In the genomic region with DNA sequence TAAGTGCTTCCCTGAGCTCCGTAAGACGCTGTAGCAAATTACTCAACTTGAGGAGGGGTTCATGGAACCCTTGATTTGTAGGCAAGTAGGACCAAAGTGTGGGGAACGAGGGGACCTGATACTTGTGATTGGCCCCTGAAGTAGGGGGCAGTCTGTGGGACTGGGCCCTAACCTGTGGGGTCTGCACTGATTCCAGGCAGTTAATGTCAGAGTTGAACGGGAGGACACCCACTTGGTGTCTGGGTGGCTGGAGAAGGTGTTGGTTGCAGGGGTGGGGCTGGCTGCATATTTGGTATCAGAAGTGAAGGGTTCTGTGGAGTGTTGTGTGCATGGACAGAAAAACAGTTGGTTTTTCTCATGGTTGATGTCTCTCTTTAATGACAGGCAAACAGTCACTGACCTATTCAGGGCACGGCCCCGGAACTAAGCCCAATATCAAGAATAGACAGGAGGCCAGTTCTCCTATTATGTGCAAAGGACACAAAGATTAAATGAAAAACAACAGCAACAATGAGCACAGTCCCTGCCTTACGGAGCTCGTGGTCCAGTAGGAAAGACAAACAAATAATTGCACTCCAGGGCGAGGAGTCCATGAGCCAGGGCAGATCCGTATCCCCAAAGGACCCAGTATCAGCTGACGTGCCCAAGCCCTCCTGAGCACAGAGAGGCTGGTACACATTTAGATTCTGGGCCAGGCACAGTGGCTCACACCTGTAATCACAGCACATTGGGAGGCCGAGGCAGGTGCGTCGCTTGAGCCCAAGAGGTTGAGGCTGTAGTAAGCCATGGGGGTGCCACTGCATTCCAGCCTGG, we compare ENCODE assay signal across 28 cellular contexts. TPM values are rescaled to one million over a fixed set of nuclear protein-coding genes. Genes with fewer than 3 reads are reported as not detected.
DNase-seq lines count a peak whose midpoint lies in the region; TF ChIP-seq lines count a peak whose summit lies in the region.
"Had no signal": no experiment of that assay in that cellular context is flagged by ENCODE, and none has a peak within 500 bp of the region (broad histone marks: within the 10 kb centered on the region; RNA-seq: fewer than 3 reads in every experiment).

No MANE protein-coding gene starts in this region.

- CTCF ChIA-PET in HEK293 (lab: Yijun Ruan, JAX) = interaction anchor here (0.6 to 14.2 kb wide), 6 partner anchors 10 to 267 kb away, joined by 4 to 175 read pairs (median 8); a partner anchor contains a TSS

- TF ChIP-seq CTCF in HEK293 (tag by site-specific recombination; IDR thresholded peaks at IDR 0.05) (no peak), ascending aorta (IDR thresholded peaks at IDR 0.05) (no peak), right atrium auricular region (IDR thresholded peaks at IDR 0.05) (no peak), sigmoid colon (IDR thresholded peaks at IDR 0.05) (no peak), HFFc6 (IDR thresholded peaks at IDR 0.05) (no peak)

- no peak for TF ChIP-seq POLR2A in sigmoid colon (IDR thresholded peaks at IDR 0.05)

- H3K27me3 Mint-ChIP-seq in HFFc6 (ENCODE audit: insufficient read depth) = no peaks in the 10 kb centered on the region; the same call in none of the 2 replicates
- H3K27me3 Mint-ChIP-seq: activated B cell treated with CpG ODN at 0.5 μM for 24 hours; activated T-helper 17 cell treated with anti-CD3 and anti-CD28 coated beads, Interleukin-2, amount 50 U/mL, for 72 hours; central memory CD8-positive, alpha-beta T cell; natural killer cell treated with Interleukin-12 subunit alpha and Interleukin-12 subunit beta and Interleukin-15 and Interleukin-18, amount 100 ng/mL, for 72 hours had no signal

- WGBS in sigmoid colon, 2 donors = 85 to 90% methylated on average over 14 of the region's 14 CpGs

- H3K36me3 ChIP-seq in HEK293 (ENCODE audit: control insufficient read depth in 2 of 2, insufficient read depth in 1 of 2, low read length in 2 of 2) = peaks cover 6 to 20% of the 10 kb centered on the region in 2 experiments; a peak in 2 of 3 replicates
- H3K36me3 ChIP-seq in ascending aorta = peaks cover 0 to 5% of the 10 kb centered on the region in 2 donors
- peaks cover 7% of the 10 kb centered on the region for H3K36me3 ChIP-seq in right atrium auricular region
- no peaks in the 10 kb centered on the region for H3K36me3 ChIP-seq in sigmoid colon
- H3K36me3 ChIP-seq in H7 (replicated peaks; ENCODE audit: control insufficient read depth, insufficient read depth, low read length) = no peaks in the 10 kb centered on the region
- H3K36me3 ChIP-seq: HAP-1 had no signal

- H3K27ac ChIP-seq in HEK293 (ENCODE audit: extremely low read depth, low read depth, low read length) (no peak overlapping the region), ascending aorta (peak overlapping the region; percentile 1 to 33), right atrium auricular region (peak overlapping the region; percentile 93 to 98), sigmoid colon (peak overlapping the region; percentile 48 to 98 (median 72))

- peaks cover 29% of the 10 kb centered on the region for H3K4me1 Mint-ChIP-seq in HFFc6 (ENCODE audit: low read depth)
- H3K4me1 Mint-ChIP-seq: activated naive CD4-positive, alpha-beta T cell treated with anti-CD3 and anti-CD28 coated beads, Interleukin-2, amount 50 U/mL, for 24 hours had no signal

- POLR2A ChIA-PET in HEK293 (lab: Yijun Ruan, JAX) = interaction anchor here (0.9 to 2.1 kb wide), 2 partner anchors 10 to 28 kb away, joined by 3 to 6 read pairs; no protein-coding TSS in a partner anchor

- H3K27ac Mint-ChIP-seq in HFFc6 = no peak overlapping the region
- H3K27ac Mint-ChIP-seq: activated B cell treated with CpG ODN at 0.5 μM for 24 hours; activated naive CD4-positive, alpha-beta T cell treated with anti-CD3 and anti-CD28 coated beads, Interleukin-2, amount 50 U/mL, for 24 hours; activated T-helper 17 cell treated with anti-CD3 and anti-CD28 coated beads, Interleukin-2, amount 50 U/mL, for 72 hours; mesothelial cell of epicardium; natural killer cell treated with Interleukin-12 subunit alpha and Interleukin-12 subunit beta and Interleukin-15 and Interleukin-18, amount 100 ng/mL, for 72 hours had no signal

- no peak overlapping the region for H3K4me3 Mint-ChIP-seq in HFFc6
- H3K4me3 Mint-ChIP-seq: activated B cell treated with CpG ODN at 0.5 μM for 24 hours; activated naive CD4-positive, alpha-beta T cell treated with anti-CD3 and anti-CD28 coated beads, Interleukin-2, amount 50 U/mL, for 24 hours; activated T-helper 17 cell treated with anti-CD3 and anti-CD28 coated beads, Interleukin-2, amount 50 U/mL, for 72 hours; central memory CD8-positive, alpha-beta T cell; mesothelial cell of epicardium; natural killer cell treated with Interleukin-12 subunit alpha and Interleukin-12 subunit beta and Interleukin-15 and Interleukin-18, amount 100 ng/mL, for 72 hours had no signal

- peaks cover 11% of the 10 kb centered on the region for H3K4me1 ChIP-seq in HEK293 (ENCODE audit: control insufficient read depth, insufficient read depth, low read length)
- H3K4me1 ChIP-seq in ascending aorta = peaks cover 14 to 67% of the 10 kb centered on the region in 2 donors
- H3K4me1 ChIP-seq in right atrium auricular region = peaks cover 0 to 100% of the 10 kb centered on the region in 2 donors
- H3K4me1 ChIP-seq in sigmoid colon = peaks cover 2 to 93% (median 81%) of the 10 kb centered on the region in 4 donors
- H3K4me1 ChIP-seq: HAP-1 had no signal

- no peaks in the 10 kb centered on the region for H3K9me3 ChIP-seq in HEK293 (ENCODE audit: control insufficient read depth, insufficient read depth, low read depth, low read length)
- no peaks in the 10 kb centered on the region for H3K9me3 ChIP-seq in ascending aorta
- no peaks in the 10 kb centered on the region for H3K9me3 ChIP-seq in right atrium auricular region
- H3K9me3 ChIP-seq in sigmoid colon = no peaks in the 10 kb centered on the region
- H3K9me3 ChIP-seq: HAP-1 had no signal

- H3K27me3 ChIP-seq in ascending aorta (no peaks in the 10 kb centered on the region), right atrium auricular region (no peaks in the 10 kb centered on the region), sigmoid colon (no peaks in the 10 kb centered on the region), H7 (ENCODE audit: control insufficient read depth, insufficient read depth, low read length) (no peaks in the 10 kb centered on the region)
- H3K27me3 ChIP-seq: dorsolateral prefrontal cortex had no signal

- DNase-seq in ascending aorta (ENCODE audit: low spot score in 2 of 2) (no peak), right atrium auricular region (ENCODE audit: low spot score) (no peak), sigmoid colon (no peak), H7 (no peak), HFFc6 (no peak), inferior parietal cortex (ENCODE audit: extremely low spot score) (no peak)
- DNase-seq: activated B cell treated with CpG ODN at 0.5 μM for 24 hours; activated CD4-positive, alpha-beta T cell treated with anti-CD3 and anti-CD28 coated beads, Interleukin-2, amount 50 U/mL, for 48 hours; activated CD8-positive, alpha-beta memory T cell treated with anti-CD3 and anti-CD28 coated beads, Interleukin-2, amount 50 U/mL, for 48 hours; Calu3; DND-41; dorsolateral prefrontal cortex; NCI-H1048; NCI-H2029; NCI-H226; PC-3; SHP77; SW 1271; T1000 had no signal

- TF ChIP-seq EP300 in sigmoid colon (IDR thresholded peaks at IDR 0.05) = no peak

- H3K4me3 ChIP-seq in HEK293 (ENCODE audit: low read depth, low read length) (no peak overlapping the region), ascending aorta (no peak overlapping the region), right atrium auricular region (no peak overlapping the region), sigmoid colon (no peak overlapping the region), H7 (ENCODE audit: insufficient read depth, low read depth, low read length) (no peak overlapping the region)
- H3K4me3 ChIP-seq: BLaER1 treated with 17β-estradiol and CSF1 and Interleukin-3, amounts not matched to agents 10 nM and 100 nM; dorsolateral prefrontal cortex; GM12878; HAP-1 had no signal

- peaks cover 10% of the 10 kb centered on the region for H3K36me3 Mint-ChIP-seq in HFFc6 (ENCODE audit: low read depth)
- H3K36me3 Mint-ChIP-seq: activated naive CD4-positive, alpha-beta T cell treated with anti-CD3 and anti-CD28 coated beads, Interleukin-2, amount 50 U/mL, for 24 hours; natural killer cell treated with Interleukin-12 subunit alpha and Interleukin-12 subunit beta and Interleukin-15 and Interleukin-18, amount 100 ng/mL, for 72 hours had no signal

- intact Hi-C loops in ascending aorta (cut with DNase I) = no loop called here
- intact Hi-C loops in sigmoid colon (cut with DNase I) = no loop called here

- no peaks in the 10 kb centered on the region for H3K9me3 Mint-ChIP-seq in HFFc6
- H3K9me3 Mint-ChIP-seq: activated B cell treated with CpG ODN at 0.5 μM for 24 hours; activated naive CD4-positive, alpha-beta T cell treated with anti-CD3 and anti-CD28 coated beads, Interleukin-2, amount 50 U/mL, for 24 hours; activated T-helper 17 cell treated with anti-CD3 and anti-CD28 coated beads, Interleukin-2, amount 50 U/mL, for 72 hours; central memory CD8-positive, alpha-beta T cell; mesothelial cell of epicardium; natural killer cell treated with Interleukin-12 subunit alpha and Interleukin-12 subunit beta and Interleukin-15 and Interleukin-18, amount 100 ng/mL, for 72 hours had no signal

RNA-seq across cellular contexts. Expression of a gene that starts 19.2 kb away (rescaled TPM):
- 122 TPM for total RNA-seq in ascending aorta
- 100 to 1,000 TPM; 440 to 644 TPM for total RNA-seq in right atrium auricular region
- 100 to 1,000 TPM; 327 to 428 (median 348) TPM for total RNA-seq in sigmoid colon
- 100 to 1,000 TPM in 1 of 3 donors, 10 to 100 TPM in 1, 1 to 10 TPM in 1; 8.3 to 109 (median 35.3) TPM for polyA plus RNA-seq in sigmoid colon
- total RNA-seq in H7 (2014; rRNA removed; shearing (Covaris generic)) = 38.2 and 59.3 TPM in 2 replicates
- 100 to 1,000 TPM; 180 to 259 (median 192) TPM for total RNA-seq in HFFc6 (2021; fragmentation: NEBNext Ultra II Directional; extraction: Animal tissue kit (Norgen Biotek cat#: 25700))

RNA-seq across cellular contexts. Expression of a gene that starts 34.8 kb away (rescaled TPM):
- 29.4 TPM for total RNA-seq in ascending aorta
- total RNA-seq in right atrium auricular region = 10 to 100 TPM; 35.0 to 37.4 TPM
- 10 to 100 TPM; 21.3 to 37.3 (median 28.9) TPM for total RNA-seq in sigmoid colon
- 10 to 100 TPM; 24.0 to 28.9 (median 24.8) TPM for polyA plus RNA-seq in sigmoid colon
- total RNA-seq in H7 (2014; rRNA removed; shearing (Covaris generic)) = 16.5 and 16.8 TPM in 2 replicates
- total RNA-seq in HFFc6 (2021; fragmentation: NEBNext Ultra II Directional; extraction: Animal tissue kit (Norgen Biotek cat#: 25700)) = 10 to 100 TPM; 32.9 to 44.3 (median 37.3) TPM

RNA-seq across cellular contexts. Expression of a gene that starts 35.1 kb away (rescaled TPM):
- total RNA-seq in ascending aorta (31.2 TPM), right atrium auricular region (10 to 100 TPM; 22.6 to 26.8 TPM), sigmoid colon (10 to 100 TPM; 13.6 to 32.5 (median 20.8) TPM)
- 10 to 100 TPM; 25.7 to 34.8 (median 33.6) TPM for polyA plus RNA-seq in sigmoid colon
- 50.0 and 54.4 TPM in 2 replicates for total RNA-seq in H7 (2014; rRNA removed; shearing (Covaris generic))
- 10 to 100 TPM; 30.1 to 32.8 (median 31.1) TPM for total RNA-seq in HFFc6 (2021; fragmentation: NEBNext Ultra II Directional; extraction: Animal tissue kit (Norgen Biotek cat#: 25700))

RNA-seq across cellular contexts. Expression of a gene that starts 45.5 kb away (rescaled TPM):
- 429 TPM for total RNA-seq in ascending aorta
- 100 to 1,000 TPM in 1 of 2 donors, 10 to 100 TPM in 1; 78.3 to 135 TPM for total RNA-seq in right atrium auricular region
- total RNA-seq in sigmoid colon = 100 to 1,000 TPM; 123 to 229 (median 129) TPM
- 100 to 1,000 TPM in 2 of 3 donors, 10 to 100 TPM in 1; 87.9 to 187 (median 107) TPM for polyA plus RNA-seq in sigmoid colon
- 327 and 489 TPM in 2 replicates for total RNA-seq in H7 (2014; rRNA removed; shearing (Covaris generic))
- 100 to 1,000 TPM; 179 to 220 (median 215) TPM for total RNA-seq in HFFc6 (2021; fragmentation: NEBNext Ultra II Directional; extraction: Animal tissue kit (Norgen Biotek cat#: 25700))

RNA-seq across cellular contexts. Expression of a gene that starts 46.3 kb away (rescaled TPM):
- total RNA-seq in ascending aorta (13.4 TPM), right atrium auricular region (10 to 100 TPM; 24.8 to 29.3 TPM), sigmoid colon (10 to 100 TPM; 27.5 to 46.2 (median 41.7) TPM)
- 10 to 100 TPM in 1 of 3 donors, 1 to 10 TPM in 2; 6.6 to 22.1 (median 6.9) TPM for polyA plus RNA-seq in sigmoid colon
- total RNA-seq in H7 (2014; rRNA removed; shearing (Covaris generic)) = 11.1 and 16.5 TPM in 2 replicates
- 10 to 100 TPM; 16.1 to 23.4 (median 20.7) TPM for total RNA-seq in HFFc6 (2021; fragmentation: NEBNext Ultra II Directional; extraction: Animal tissue kit (Norgen Biotek cat#: 25700))
